Comparison of ENCODE assay signal across 10 cellular contexts in the genomic region with DNA sequence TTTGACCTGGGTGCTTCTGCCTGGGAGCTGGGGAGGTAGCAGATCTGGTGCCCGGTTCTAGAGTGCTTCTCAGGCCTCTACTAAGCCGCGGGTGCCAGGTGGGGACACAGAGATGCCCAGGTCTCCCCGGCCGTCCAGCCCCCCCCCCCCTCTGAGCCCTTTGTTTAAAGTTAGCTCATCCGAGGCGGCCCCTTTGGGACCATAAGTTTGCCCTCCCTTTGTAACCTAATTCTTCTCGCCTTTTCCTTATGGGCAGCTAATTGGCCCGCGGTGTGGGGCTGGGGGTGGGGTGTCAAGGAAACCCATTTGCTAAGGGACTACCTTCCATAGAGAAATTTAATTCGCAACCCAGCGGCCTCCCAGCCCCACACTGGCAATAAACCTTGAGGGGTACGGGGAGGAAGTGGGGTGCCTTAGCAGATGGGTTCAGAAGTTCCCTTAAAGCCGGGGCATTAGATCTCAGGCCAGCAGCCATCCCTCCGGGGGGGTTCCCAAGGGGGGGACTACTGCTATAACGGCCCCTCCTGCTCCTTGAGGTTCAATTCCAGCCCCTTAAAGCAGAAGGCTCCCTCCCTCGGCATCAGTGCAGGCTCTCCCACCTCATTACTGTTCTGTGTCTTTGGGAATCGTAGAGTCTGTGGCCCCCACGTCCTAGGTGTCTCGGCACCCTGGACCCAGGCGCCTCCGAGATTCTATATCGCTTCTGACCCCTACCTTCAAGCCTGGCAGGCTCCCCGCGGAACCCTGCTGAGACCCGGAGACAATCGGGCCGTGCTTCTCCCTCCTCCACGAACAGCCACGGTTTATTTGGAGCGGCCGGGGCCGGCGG. TPM values are rescaled to one million over a fixed set of nuclear protein-coding genes. Genes with fewer than 3 reads are reported as not detected.
DNase-seq lines count a peak whose midpoint lies in the region; ATAC-seq and TF ChIP-seq lines count a peak whose summit lies in the region.
"Had no signal": no experiment of that assay in that cellular context is flagged by ENCODE, and none has a peak within 500 bp of the region (broad histone marks: within the 10 kb centered on the region; RNA-seq: fewer than 3 reads in every experiment).

No MANE protein-coding gene starts in this region.

- DNase-seq in stimulated activated naive CD8-positive, alpha-beta T cell treated with anti-CD3 and anti-CD28 coated beads, Interleukin-15, Interleukin-2, amounts not matched to agents 100 U/mL and 50 U/mL, for 24 hours = no peak
- DNase-seq in adipocyte (ENCODE audit: low read depth) (peak; percentile 49), mesenteric fat pad (ENCODE audit: low spot score) (peak; percentile 87), vagina (ENCODE audit: extremely low spot score in 2 of 2) (peak in 1 of 2 donors; percentile 87), cortex of kidney (lab: John Stamatoyannopoulos, UW) (no peak), HK-2 (ENCODE audit: unreplicated experiment) (no peak)
- DNase-seq: activated CD4-positive, alpha-beta T cell treated with anti-CD3 and anti-CD28 coated beads for 4 hours; cerebellar nuclear complex had no signal

- TF ChIP-seq POLR2A in vagina (IDR thresholded peaks at IDR 0.05) = no peak

- H3K36me3 Mint-ChIP-seq in stimulated activated naive CD8-positive, alpha-beta T cell treated with anti-CD3 and anti-CD28 coated beads, Interleukin-15, Interleukin-2, amounts not matched to agents 100 ng/mL and 50 ng/mL, for 24 hours (ENCODE audit: low read depth) = no peaks in the 10 kb centered on the region

- H3K9me3 ChIP-seq in adipocyte (ENCODE audit: control insufficient read depth, low read length) (no peaks in the 10 kb centered on the region), vagina (no peaks in the 10 kb centered on the region)

- H3K4me1 ChIP-seq in adipocyte (ENCODE audit: control insufficient read depth, insufficient read depth, low read length) (peaks cover 17% of the 10 kb centered on the region), vagina (peaks cover 68% of the 10 kb centered on the region)

- intact Hi-C loops in vagina (cut with DNase I) = loop anchor here (10.0 kb wide), 1 partner anchor 406 kb away; no protein-coding TSS in a partner anchor

- H3K9me3 Mint-ChIP-seq in stimulated activated naive CD8-positive, alpha-beta T cell treated with anti-CD3 and anti-CD28 coated beads, Interleukin-15, Interleukin-2, amounts not matched to agents 100 ng/mL and 50 ng/mL, for 24 hours = no peaks in the 10 kb centered on the region

- peaks cover 71% of the 10 kb centered on the region for H3K27me3 Mint-ChIP-seq in stimulated activated naive CD8-positive, alpha-beta T cell treated with anti-CD3 and anti-CD28 coated beads, Interleukin-15, Interleukin-2, amounts not matched to agents 100 ng/mL and 50 ng/mL, for 24 hours

- peaks cover 34% of the 10 kb centered on the region for H3K4me1 Mint-ChIP-seq in stimulated activated naive CD8-positive, alpha-beta T cell treated with anti-CD3 and anti-CD28 coated beads, Interleukin-15, Interleukin-2, amounts not matched to agents 100 ng/mL and 50 ng/mL, for 24 hours (ENCODE audit: low read depth)

- TF ChIP-seq CTCF in vagina (IDR thresholded peaks at IDR 0.05) = no peak

- ATAC-seq in stimulated activated naive CD8-positive, alpha-beta T cell treated with anti-CD3 and anti-CD28 coated beads, Interleukin-15, Interleukin-2, amounts not matched to agents 100 U/mL and 50 U/mL, for 24 hours = no peak
- ATAC-seq in HG02973 (IDR thresholded peaks at IDR 0.05; ENCODE audit: unreplicated experiment) = no peak

- peak overlapping the region; percentile 95 for H3K27ac ChIP-seq in vagina

- H3K27me3 ChIP-seq in adipocyte (replicated peaks; ENCODE audit: control insufficient read depth, insufficient read depth, low read length) (peaks cover 75% of the 10 kb centered on the region), vagina (no peaks in the 10 kb centered on the region)

- peak overlapping the region; percentile 30 for H3K4me3 Mint-ChIP-seq in stimulated activated naive CD8-positive, alpha-beta T cell treated with anti-CD3 and anti-CD28 coated beads, Interleukin-15, Interleukin-2, amounts not matched to agents 100 ng/mL and 50 ng/mL, for 24 hours

- H3K9ac ChIP-seq in adipocyte (ENCODE audit: low read length) = no peak overlapping the region

- no peaks in the 10 kb centered on the region for H3K36me3 ChIP-seq in adipocyte (ENCODE audit: control insufficient read depth, insufficient read depth, low read length, severe bottlenecking)
- H3K36me3 ChIP-seq in vagina = no peaks in the 10 kb centered on the region

- no peak overlapping the region for H3K27ac Mint-ChIP-seq in stimulated activated naive CD8-positive, alpha-beta T cell treated with anti-CD3 and anti-CD28 coated beads, Interleukin-15, Interleukin-2, amounts not matched to agents 100 ng/mL and 50 ng/mL, for 24 hours

- H3K4me3 ChIP-seq in adipocyte (ENCODE audit: low read length) = no peak overlapping the region
- peak overlapping the region; percentile 83 for H3K4me3 ChIP-seq in vagina

RNA-seq across cellular contexts. Expression of a gene that starts 1.7 kb away (rescaled TPM):
- 15.4 TPM for total RNA-seq in mesenteric fat pad
- total RNA-seq in vagina = 50.6 TPM

RNA-seq across cellular contexts. Expression of a gene that starts 24.6 kb away (rescaled TPM):
- total RNA-seq in mesenteric fat pad (not detected), vagina (not detected)

Comparison
In these comparisons a context has a peak if more than half of its experiments do, and no peak if none do; other contexts are left out.
1. DNase-seq: peak in adipocyte (single experiment) and mesenteric fat pad (single experiment); none in stimulated activated naive CD8-positive, alpha-beta T cell treated with anti-CD3 and anti-CD28 coated beads, Interleukin-15, Interleukin-2, amounts not matched to agents 100 U/mL and 50 U/mL, for 24 hours (single experiment), cortex of kidney (single experiment) and HK-2 (single experiment).